13 cellular contexts compared by ENCODE assay signal in genomic region chr18:62832282-62832681, GRCh38.
DNase-seq lines count a peak whose midpoint lies in the region; ATAC-seq, FAIRE-seq and TF ChIP-seq lines count a peak whose summit lies in the region.
"Had no signal": no experiment of that assay in that cellular context is flagged by ENCODE, and none has a peak within 500 bp of the region (broad histone marks: within the 10 kb centered on the region; RNA-seq: fewer than 3 reads in every experiment).

No MANE protein-coding gene starts in this region.

- ATAC-seq in HG03103 (IDR thresholded peaks at IDR 0.05; ENCODE audit: low read depth, unreplicated experiment): peak; percentile 33
- peak; percentile 24; the same call in 1 of the 2 replicates for ATAC-seq in PC-3
- ATAC-seq in left lung: peak; percentile 33
- ATAC-seq in GM18511 (IDR thresholded peaks at IDR 0.05; ENCODE audit: unreplicated experiment): no peak
- ATAC-seq: stimulated activated naive CD8-positive, alpha-beta T cell treated with anti-CD3 and anti-CD28 coated beads, Interleukin-15, amount 100 ng/mL, for 72 hours had no signal

- POLR2A ChIA-PET in PC-3 (lab: Charles Lee; ENCODE audit: unreplicated experiment): no interaction called here

- no peak for DNase-seq in GM18507 (ENCODE audit: extremely low spot score, insufficient read length, low read depth)
- peak; percentile 37 for DNase-seq in PC-3
- DNase-seq in left lung: no peak
- DNase-seq in NCI-H2171 treated with DMSO at 0.1 percent for 48 hours (lab: John Stamatoyannopoulos, UW): no peak
- no peak for DNase-seq in NAMALWA (ENCODE audit: low spot score)
- DNase-seq in head of caudate nucleus: no peak
- DNase-seq: activated CD4-positive, alpha-beta T cell treated with anti-CD3 and anti-CD28 coated beads for 1 hour; activated T-cell treated with anti-CD3 and anti-CD28 coated beads, Interleukin-2, amount 50 U/mL, for 48 hours; midbrain; SHP77; stimulated activated naive CD8-positive, alpha-beta T cell treated with anti-CD3 and anti-CD28 coated beads, Interleukin-15, amount 100 ng/mL, for 72 hours had no signal

- H3F3A ChIP-seq in PC-3 (ENCODE audit: low read length, unreplicated experiment): no peaks in the 10 kb centered on the region

- H2AFZ ChIP-seq in PC-3 (ENCODE audit: low read length): no peak overlapping the region

- H3K4me3 ChIP-seq in PC-3 (ENCODE audit: low read length) (no peak overlapping the region), left lung (no peak overlapping the region)

- FAIRE-seq in GM18507 (lab: Jason Lieb, UNC): peak; percentile 79

- 0 out of 2 replicates have a peak overlapping the region, but pooled peaks have one; percentile 2 for H3K4me2 ChIP-seq in PC-3 (ENCODE audit: low read length)

- H3K27me3 ChIP-seq in PC-3 (ENCODE audit: low read length): no peaks in the 10 kb centered on the region
- H3K27me3 ChIP-seq in left lung: no peaks in the 10 kb centered on the region

- no peak for TF ChIP-seq CTCF in PC-3 (conservative IDR thresholded peaks at IDR 0.05; ENCODE audit: low read depth, low read length)
- no peak for TF ChIP-seq CTCF in left lung (IDR thresholded peaks at IDR 0.05)

- intact Hi-C loops in PC-3 (cut with micrococcal nuclease) (no loop called here), left lung (cut with DNase I) (no loop called here), head of caudate nucleus (cut with DNase I) (no loop called here)

- CTCF ChIA-PET in PC-3 (lab: Charles Lee): interaction anchor here (0.5 kb wide), 1 partner anchor 577 kb away, joined by 3 read pairs; no protein-coding TSS in a partner anchor

- H3K4me1 ChIP-seq in PC-3 (ENCODE audit: insufficient read depth, low read length) (peaks cover 9% of the 10 kb centered on the region), left lung (peaks cover 0 to 10% of the 10 kb centered on the region in 2 donors)

- H3K79me2 ChIP-seq in PC-3 (ENCODE audit: low read length): peaks cover 37% of the 10 kb centered on the region

- H4K20me1 ChIP-seq in PC-3 (ENCODE audit: low read length): no peaks in the 10 kb centered on the region

- H3K9ac ChIP-seq in PC-3 (ENCODE audit: low read length): no peak overlapping the region

- H3K9me2 ChIP-seq in PC-3 (replicated peaks; ENCODE audit: low read length): no peaks in the 10 kb centered on the region

- H3K36me3 ChIP-seq in PC-3 (ENCODE audit: low read depth, low read length) (0 out of 2 replicates have a peak, but pooled peaks cover 3% of the 10 kb centered on the region), left lung (peaks cover 0 to 10% of the 10 kb centered on the region in 2 donors)

- TSS peak; percentile 19 for BruUV-seq in PC-3 (replicated peaks; lab: Mats Ljungman, UMichigan)

- H3K9me3 ChIP-seq in PC-3 (ENCODE audit: low read length) (no peaks in the 10 kb centered on the region), left lung (no peaks in the 10 kb centered on the region)

- H3K27ac ChIP-seq in PC-3 (ENCODE audit: low read length): no peak overlapping the region
- no peak overlapping the region for H3K27ac ChIP-seq in left lung
